In the genomic region with DNA sequence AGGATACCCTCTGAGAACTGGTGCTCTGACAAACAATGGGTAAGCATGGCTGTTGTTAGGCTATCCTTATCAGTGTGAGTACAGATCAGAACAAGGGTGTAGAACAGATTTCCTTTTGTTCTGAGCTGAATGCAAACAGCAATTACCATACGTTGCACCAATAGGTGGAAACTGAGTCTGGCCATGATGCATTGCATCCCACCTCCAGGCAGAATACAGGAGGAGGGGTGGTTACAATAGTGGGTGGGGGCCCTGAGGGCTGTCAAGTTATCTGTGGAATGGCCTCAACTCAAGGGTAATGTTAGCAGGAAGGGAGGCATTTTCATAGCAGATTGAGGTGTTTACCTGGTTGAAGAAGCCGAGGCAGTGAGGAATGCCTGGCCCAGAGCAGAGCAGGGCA, we compare ENCODE assay signal across 20 cellular contexts.
"Had no signal": no experiment of that assay in that cellular context is flagged by ENCODE, and none has a peak within 500 bp of the region (broad histone marks: within the 10 kb centered on the region; RNA-seq: fewer than 3 reads in every experiment).

No MANE protein-coding gene starts in this region.

- H3K27ac Mint-ChIP-seq: activated CD8-positive, alpha-beta T cell treated with anti-CD3 and anti-CD28 coated beads, Interleukin-2, amount 10 ng/mL, durations not matched to agents 7 days and 5 days; activated naive CD8-positive, alpha-beta T cell treated with anti-CD3 and anti-CD28 coated beads, Interleukin-2, amount 10 ng/mL, durations not matched to agents 7 days and 5 days; memory B cell; stimulated activated naive CD8-positive, alpha-beta T cell treated with anti-CD3 and anti-CD28 coated beads, Interleukin-15, amount 100 ng/mL, for 72 hours had no signal

- H3K9me3 ChIP-seq: colonic mucosa, gastroesophageal sphincter, mucosa of descending colon, prostate gland, spleen, suprapubic skin, tibial nerve had no signal

- H3K36me3 ChIP-seq: colonic mucosa, gastroesophageal sphincter, prostate gland, spleen, suprapubic skin, tibial nerve had no signal

- H3K27me3 ChIP-seq: colonic mucosa, gastroesophageal sphincter, spleen, suprapubic skin, tibial nerve had no signal

- H3K36me3 Mint-ChIP-seq: activated naive CD8-positive, alpha-beta T cell treated with anti-CD3 and anti-CD28 coated beads, Interleukin-2, amount 10 ng/mL, durations not matched to agents 7 days and 5 days; memory B cell had no signal

- H3K27me3 Mint-ChIP-seq: stimulated activated naive CD8-positive, alpha-beta T cell treated with anti-CD3 and anti-CD28 coated beads, Interleukin-15, amount 100 ng/mL, for 72 hours had no signal

- H3K4me3 Mint-ChIP-seq: activated CD8-positive, alpha-beta T cell treated with anti-CD3 and anti-CD28 coated beads, Interleukin-2, amount 10 ng/mL, durations not matched to agents 7 days and 5 days; activated naive CD8-positive, alpha-beta T cell treated with anti-CD3 and anti-CD28 coated beads, Interleukin-2, amount 10 ng/mL, durations not matched to agents 7 days and 5 days; activated T-cell treated with anti-CD3 and anti-CD28 coated beads, Interleukin-2, amount 50 U/mL, for 4 hours; memory B cell; neural crest cell; stimulated activated naive CD8-positive, alpha-beta T cell treated with anti-CD3 and anti-CD28 coated beads, Interleukin-15, amount 100 ng/mL, for 72 hours had no signal

- H3K4me1 ChIP-seq: gastroesophageal sphincter, spleen, tibial nerve had no signal

- H3K9me3 Mint-ChIP-seq: activated naive CD8-positive, alpha-beta T cell treated with anti-CD3 and anti-CD28 coated beads, Interleukin-2, amount 10 ng/mL, durations not matched to agents 7 days and 5 days; activated T-cell treated with anti-CD3 and anti-CD28 coated beads, Interleukin-2, amount 50 U/mL, for 4 hours; memory B cell; stimulated activated naive CD8-positive, alpha-beta T cell treated with anti-CD3 and anti-CD28 coated beads, Interleukin-15, amount 100 ng/mL, for 72 hours had no signal

- H3K4me1 Mint-ChIP-seq: memory B cell had no signal

- DNase-seq: activated CD4-positive, alpha-beta T cell treated with anti-CD3 and anti-CD28 coated beads, Interleukin-2, amount 50 U/mL, for 1 hour; activated CD8-positive, alpha-beta T cell treated with anti-CD3 and anti-CD28 coated beads, Interleukin-2, amount 10 ng/mL, durations not matched to agents 7 days and 5 days; activated naive CD4-positive, alpha-beta T cell treated with Interleukin-2 at 50 U/mL for 16 hours; activated naive CD8-positive, alpha-beta T cell treated with anti-CD3 and anti-CD28 coated beads, Interleukin-2, amount 10 ng/mL, durations not matched to agents 7 days and 5 days; activated T-cell treated with anti-CD3 and anti-CD28 coated beads, Interleukin-2, amount 50 U/mL, for 4 hours; amygdala; colonic mucosa; hypothalamus; left ventricle myocardium superior; mucosa of descending colon; spleen; stimulated activated CD4-positive, alpha-beta T cell treated with anti-CD3 and anti-CD28 coated beads, Interleukin-4, amount 100 ng/mL, for 24 hours; stimulated activated naive CD8-positive, alpha-beta T cell treated with anti-CD3 and anti-CD28 coated beads, Interleukin-15, amount 100 ng/mL, for 72 hours had no signal

- H3K27ac ChIP-seq: colonic mucosa, epithelial cell of prostate, gastroesophageal sphincter, prostate gland, spleen, suprapubic skin, tibial nerve had no signal

- ATAC-seq: activated CD8-positive, alpha-beta T cell treated with anti-CD3 and anti-CD28 coated beads, Interleukin-2, amount 10 ng/mL, durations not matched to agents 7 days and 5 days; activated T-cell treated with anti-CD3 and anti-CD28 coated beads, Interleukin-2, amount 50 U/mL, for 4 hours; gastroesophageal sphincter; left ventricle myocardium superior; mucosa of descending colon; stimulated activated naive CD8-positive, alpha-beta T cell treated with anti-CD3 and anti-CD28 coated beads, Interleukin-15, amount 100 ng/mL, for 72 hours had no signal

- H3K4me3 ChIP-seq: colonic mucosa, gastroesophageal sphincter, mucosa of descending colon, prostate gland, spleen, suprapubic skin, tibial nerve had no signal
